Comparison of ENCODE assay signal across 17 cellular contexts in the genomic region with DNA sequence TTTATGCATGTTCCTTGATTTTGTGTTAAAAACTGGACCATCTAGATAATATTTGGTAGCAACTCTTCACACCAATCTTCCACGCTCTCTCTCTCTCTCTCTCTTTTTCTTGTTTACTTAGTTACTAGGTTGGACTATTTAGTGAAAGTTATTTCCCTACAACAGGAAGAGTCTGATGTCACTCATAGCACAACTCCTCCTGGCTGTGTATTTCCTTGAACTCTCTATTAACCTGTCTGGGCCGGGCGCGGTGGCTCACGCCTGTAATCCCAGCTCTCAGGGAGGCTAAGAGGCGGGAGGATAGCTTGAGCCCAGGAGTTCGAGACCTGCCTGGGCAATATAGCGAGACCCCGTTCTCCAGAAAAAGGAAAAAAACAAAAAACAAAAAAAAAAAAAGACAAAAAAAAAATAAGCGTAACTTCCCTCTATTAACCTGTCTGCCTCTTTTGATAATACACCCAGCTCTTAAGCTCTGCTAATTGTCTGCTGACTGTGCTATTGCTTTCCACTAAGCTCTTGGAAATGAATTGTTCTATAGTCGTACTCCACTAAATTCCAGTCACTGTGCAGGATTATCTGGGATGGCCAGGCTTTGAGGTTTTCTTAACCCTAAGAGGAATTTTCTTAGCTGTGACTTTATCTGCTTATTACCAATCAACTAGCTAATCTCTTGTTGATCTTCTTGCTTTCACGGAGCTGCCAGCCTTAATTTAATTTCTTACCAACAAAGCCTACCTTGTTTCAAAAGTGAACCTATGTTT. TPM values are rescaled to one million over a fixed set of nuclear protein-coding genes. Genes with fewer than 3 reads are reported as not detected.
DNase-seq lines count a peak whose midpoint lies in the region; ATAC-seq and TF ChIP-seq lines count a peak whose summit lies in the region.
"Had no signal": no experiment of that assay in that cellular context is flagged by ENCODE, and none has a peak within 500 bp of the region (broad histone marks: within the 10 kb centered on the region; RNA-seq: fewer than 3 reads in every experiment).

No MANE protein-coding gene starts in this region.

- peak; percentile 59 for DNase-seq in D341Med (ENCODE audit: low spot score)
- DNase-seq in HAP-1 (ENCODE audit: low spot score in 2 of 2) = peak; percentile 32 to 65
- DNase-seq in neural progenitor cell (ENCODE audit: low spot score) = peak; percentile 61
- DNase-seq in activated CD4-positive, alpha-beta T cell treated with anti-CD3 and anti-CD28 coated beads for 36 hours = no peak
- no peak for DNase-seq in activated CD4-positive, alpha-beta T cell treated with anti-CD3 and anti-CD28 coated beads, Interleukin-2, amount 50 U/mL, for 48 hours
- no peak for DNase-seq in activated CD4-positive, alpha-beta memory T cell treated with anti-CD3 and anti-CD28 coated beads for 36 hours
- DNase-seq: C1 segment of cervical spinal cord; CD4-positive, alpha-beta memory T cell; COR-L47; DND-41; GDM1; GOT3; H9 had no signal

- H3K4me2 ChIP-seq in OCI-LY3 (ENCODE audit: low read length) (no peak overlapping the region), neural progenitor cell (no peak overlapping the region)

- H3K4me3 Mint-ChIP-seq in neural progenitor cell = no peak overlapping the region
- H3K4me3 Mint-ChIP-seq in activated CD4-positive, alpha-beta T cell treated with anti-CD3 and anti-CD28 coated beads for 36 hours = no peak overlapping the region
- H3K4me3 Mint-ChIP-seq in activated CD4-positive, alpha-beta memory T cell treated with anti-CD3 and anti-CD28 coated beads for 36 hours = no peak overlapping the region
- H3K4me3 Mint-ChIP-seq: B cell, H9 had no signal

- H3K27me3 Mint-ChIP-seq in neural progenitor cell (ENCODE audit: insufficient read depth, low read depth) = no peaks in the 10 kb centered on the region
- no peaks in the 10 kb centered on the region for H3K27me3 Mint-ChIP-seq in activated CD4-positive, alpha-beta T cell treated with anti-CD3 and anti-CD28 coated beads for 36 hours
- no peaks in the 10 kb centered on the region for H3K27me3 Mint-ChIP-seq in activated CD4-positive, alpha-beta memory T cell treated with anti-CD3 and anti-CD28 coated beads for 36 hours
- H3K27me3 Mint-ChIP-seq: B cell; CD4-positive, alpha-beta memory T cell had no signal

- H3K4me1 ChIP-seq in HAP-1 = peaks cover 5% of the 10 kb centered on the region
- peaks cover 6% of the 10 kb centered on the region for H3K4me1 ChIP-seq in OCI-LY3 (ENCODE audit: low read length)
- peaks cover 6% of the 10 kb centered on the region for H3K4me1 ChIP-seq in neural progenitor cell

- no peak for ATAC-seq in activated CD4-positive, alpha-beta T cell treated with anti-CD3 and anti-CD28 coated beads for 36 hours
- ATAC-seq: K562 had no signal

- no peak overlapping the region for H3K27ac ChIP-seq in OCI-LY3 (ENCODE audit: low read length)
- no peak overlapping the region for H3K27ac ChIP-seq in neural progenitor cell
- H3K27ac ChIP-seq: HL-60 had no signal

- H3K27ac Mint-ChIP-seq in neural progenitor cell = no peak overlapping the region
- H3K27ac Mint-ChIP-seq in activated CD4-positive, alpha-beta T cell treated with anti-CD3 and anti-CD28 coated beads for 36 hours = no peak overlapping the region
- no peak overlapping the region for H3K27ac Mint-ChIP-seq in activated CD4-positive, alpha-beta memory T cell treated with anti-CD3 and anti-CD28 coated beads for 36 hours
- H3K27ac Mint-ChIP-seq: B cell; CD4-positive, alpha-beta memory T cell had no signal

- intact Hi-C loops in activated CD4-positive, alpha-beta T cell treated with anti-CD3 and anti-CD28 coated beads for 36 hours (cut with DNase I, micrococcal nuclease) = no loop called here
- intact Hi-C loops in activated CD4-positive, alpha-beta memory T cell treated with anti-CD3 and anti-CD28 coated beads for 36 hours (cut with micrococcal nuclease) = no loop called here

- no peaks in the 10 kb centered on the region for H3K9me3 ChIP-seq in HAP-1
- no peaks in the 10 kb centered on the region for H3K9me3 ChIP-seq in OCI-LY3 (ENCODE audit: insufficient read depth, low read length)
- peaks cover 5% of the 10 kb centered on the region for H3K9me3 ChIP-seq in neural progenitor cell (ENCODE audit: low read depth)

- in situ Hi-C loops in HAP-1 (cut with MboI; ENCODE audit: low sequenced_read_pairs) = no loop called here

- H3K27me3 ChIP-seq in HAP-1 (ENCODE audit: low read depth) (no peaks in the 10 kb centered on the region), OCI-LY3 (ENCODE audit: low read depth, low read length) (no peaks in the 10 kb centered on the region), neural progenitor cell (no peaks in the 10 kb centered on the region)

- H3F3A ChIP-seq in neural progenitor cell (ENCODE audit: low read depth) = peaks cover 4% of the 10 kb centered on the region

- H3K9ac ChIP-seq in OCI-LY3 (ENCODE audit: low read length) = no peak overlapping the region
- H3K9ac ChIP-seq in neural progenitor cell = no peak overlapping the region

- H3K79me2 ChIP-seq in OCI-LY3 (ENCODE audit: low read length) = no peaks in the 10 kb centered on the region
- no peaks in the 10 kb centered on the region for H3K79me2 ChIP-seq in neural progenitor cell (ENCODE audit: low read depth)

- CTCF ChIA-PET in activated CD4-positive, alpha-beta T cell treated with anti-CD3 and anti-CD28 coated beads for 36 hours (lab: Charles Lee) = no interaction called here
- CTCF ChIA-PET in activated CD4-positive, alpha-beta memory T cell treated with anti-CD3 and anti-CD28 coated beads for 36 hours (lab: Charles Lee) = no interaction called here

- peaks cover 2% of the 10 kb centered on the region for H3K4me1 Mint-ChIP-seq in neural progenitor cell
- no peaks in the 10 kb centered on the region for H3K4me1 Mint-ChIP-seq in activated CD4-positive, alpha-beta T cell treated with anti-CD3 and anti-CD28 coated beads for 36 hours
- no peaks in the 10 kb centered on the region for H3K4me1 Mint-ChIP-seq in activated CD4-positive, alpha-beta memory T cell treated with anti-CD3 and anti-CD28 coated beads for 36 hours (ENCODE audit: low read depth)
- H3K4me1 Mint-ChIP-seq: B cell; CD4-positive, alpha-beta memory T cell had no signal

- peaks cover 2% of the 10 kb centered on the region for H3K9me3 Mint-ChIP-seq in neural progenitor cell
- H3K9me3 Mint-ChIP-seq in activated CD4-positive, alpha-beta T cell treated with anti-CD3 and anti-CD28 coated beads for 36 hours (ENCODE audit: low read depth) = peaks cover 8% of the 10 kb centered on the region
- H3K9me3 Mint-ChIP-seq in activated CD4-positive, alpha-beta memory T cell treated with anti-CD3 and anti-CD28 coated beads for 36 hours = peaks cover 19% of the 10 kb centered on the region
- H3K9me3 Mint-ChIP-seq: H9 had no signal

- no peaks in the 10 kb centered on the region for H4K20me1 ChIP-seq in OCI-LY3 (ENCODE audit: insufficient read depth, low read length)
- no peaks in the 10 kb centered on the region for H4K20me1 ChIP-seq in neural progenitor cell (ENCODE audit: low read depth)

- no peak overlapping the region for H3K4me3 ChIP-seq in HAP-1
- no peak overlapping the region for H3K4me3 ChIP-seq in OCI-LY3 (ENCODE audit: low read length)
- H3K4me3 ChIP-seq in neural progenitor cell = no peak overlapping the region
- H3K4me3 ChIP-seq: K562 had no signal

- no peak for TF ChIP-seq CTCF in OCI-LY3 (IDR thresholded peaks at IDR 0.05; ENCODE audit: low read depth, low read length)
- no peak for TF ChIP-seq CTCF in neural progenitor cell (IDR thresholded peaks at IDR 0.05)

- H2AFZ ChIP-seq in OCI-LY3 (ENCODE audit: low read depth, low read length) (0 out of 2 replicates have a peak overlapping the region, but pooled peaks have one; percentile 5), neural progenitor cell (replicated peaks) (no peak overlapping the region)

- H3K36me3 ChIP-seq in HAP-1 (replicated peaks) = no peaks in the 10 kb centered on the region
- no peaks in the 10 kb centered on the region for H3K36me3 ChIP-seq in OCI-LY3 (replicated peaks; ENCODE audit: low read depth, low read length)
- no peaks in the 10 kb centered on the region for H3K36me3 ChIP-seq in neural progenitor cell

- no peaks in the 10 kb centered on the region for H3K36me3 Mint-ChIP-seq in neural progenitor cell
- no peaks in the 10 kb centered on the region for H3K36me3 Mint-ChIP-seq in activated CD4-positive, alpha-beta T cell treated with anti-CD3 and anti-CD28 coated beads for 36 hours (ENCODE audit: low read depth)
- no peaks in the 10 kb centered on the region for H3K36me3 Mint-ChIP-seq in activated CD4-positive, alpha-beta memory T cell treated with anti-CD3 and anti-CD28 coated beads for 36 hours
- H3K36me3 Mint-ChIP-seq: CD4-positive, alpha-beta memory T cell had no signal

- POLR2A ChIA-PET in activated CD4-positive, alpha-beta T cell treated with anti-CD3 and anti-CD28 coated beads for 36 hours (lab: Charles Lee) = no interaction called here
- POLR2A ChIA-PET in activated CD4-positive, alpha-beta memory T cell treated with anti-CD3 and anti-CD28 coated beads for 36 hours (lab: Charles Lee) = no interaction called here

RNA-seq across cellular contexts. Expression of a gene that starts 18.1 kb away (rescaled TPM):
- total RNA-seq in neural progenitor cell (ENCODE audit: low replicate concordance) = not detected in 2 replicates
- not detected for total RNA-seq in activated CD4-positive, alpha-beta T cell treated with anti-CD3 and anti-CD28 coated beads for 36 hours
- total RNA-seq in activated CD4-positive, alpha-beta memory T cell treated with anti-CD3 and anti-CD28 coated beads for 36 hours = not detected
- total RNA-seq: B cell; CD4-positive, alpha-beta memory T cell; H9; K562 had no signal

Comparison
In these comparisons a context has a peak if more than half of its experiments do, and no peak if none do; other contexts are left out.
1. DNase-seq: peak in D341Med (single experiment), HAP-1 (2 of 2) and neural progenitor cell (single experiment); none in activated CD4-positive, alpha-beta T cell treated with anti-CD3 and anti-CD28 coated beads for 36 hours (single experiment), activated CD4-positive, alpha-beta T cell treated with anti-CD3 and anti-CD28 coated beads, Interleukin-2, amount 50 U/mL, for 48 hours (0 of 2) and activated CD4-positive, alpha-beta memory T cell treated with anti-CD3 and anti-CD28 coated beads for 36 hours (single experiment).